ENCODE assay signal across 9 cellular contexts in genomic region chr2:17879913-17880274, GRCh38. TPM values are rescaled to one million over a fixed set of nuclear protein-coding genes. Genes with fewer than 3 reads are reported as not detected.
DNase-seq lines count a peak whose midpoint lies in the region; ATAC-seq and TF ChIP-seq lines count a peak whose summit lies in the region.
"Had no signal": no experiment of that assay in that cellular context is flagged by ENCODE, and none has a peak within 500 bp of the region (broad histone marks: within the 10 kb centered on the region; RNA-seq: fewer than 3 reads in every experiment).

No MANE protein-coding gene starts in this region.

- no peak for TF ChIP-seq CTCF in HFF-Myc (IDR thresholded peaks at IDR 0.05; ENCODE audit: low read depth, low read length, missing control alignments)
- no peak for TF ChIP-seq CTCF in sigmoid colon (IDR thresholded peaks at IDR 0.05)

- H3K4me3 ChIP-seq in HFF-Myc (replicated peaks; ENCODE audit: low read depth, low read length) = peak overlapping the region; percentile 43
- H3K4me3 ChIP-seq in iPS-18a (ENCODE audit: low read length) = peak overlapping the region; percentile 80
- peak overlapping the region in 3 of 4 donors; percentile 66 to 88 (median 72) for H3K4me3 ChIP-seq in sigmoid colon

- H3K4me3 Mint-ChIP-seq in T-helper 17 cell = peak overlapping the region; percentile 84

- WGBS in sigmoid colon, 2 donors = 9 to 29% methylated on average over 9 of the region's 9 CpGs

- peaks cover 6% of the 10 kb centered on the region for H3K4me1 ChIP-seq in iPS-18a (ENCODE audit: control insufficient read depth, low read depth, low read length)
- H3K4me1 ChIP-seq in sigmoid colon = peaks cover 0 to 23% (median 22%) of the 10 kb centered on the region in 4 donors

- DNase-seq in HFF-Myc (ENCODE audit: extremely low read depth, low read depth) (no peak), T-helper 17 cell (no peak), sigmoid colon (no peak), NCI-H1417 (lab: John Stamatoyannopoulos, UW) (no peak), NK-92 (lab: John Stamatoyannopoulos, UW; ENCODE audit: unreplicated experiment) (no peak), RKO (ENCODE audit: low spot score) (no peak), retina (no peak)
- DNase-seq: NCI-H1436 had no signal

- H3K9me3 ChIP-seq in T-helper 17 cell (ENCODE audit: control insufficient read depth, low read length, poor library complexity, severe bottlenecking) (no peaks in the 10 kb centered on the region), iPS-18a (ENCODE audit: control insufficient read depth, low read depth, low read length) (no peaks in the 10 kb centered on the region), sigmoid colon (no peaks in the 10 kb centered on the region)

- H3K36me3 ChIP-seq in iPS-18a (ENCODE audit: control insufficient read depth, low read depth, low read length) (no peaks in the 10 kb centered on the region), sigmoid colon (no peaks in the 10 kb centered on the region)

- no peak for TF ChIP-seq POLR2A in sigmoid colon (IDR thresholded peaks at IDR 0.05)

- H3K27me3 ChIP-seq in iPS-18a (ENCODE audit: control insufficient read depth, insufficient read depth, low read length) (peaks cover 39% of the 10 kb centered on the region), sigmoid colon (peaks cover 0 to 7% (median 0%) of the 10 kb centered on the region in 3 donors)

- H3K27ac ChIP-seq in iPS-18a (ENCODE audit: low read length) = no peak overlapping the region
- H3K27ac ChIP-seq in sigmoid colon = peak overlapping the region in 1 of 4 donors; percentile 79

- peaks cover 61% of the 10 kb centered on the region for H3K27me3 Mint-ChIP-seq in T-helper 17 cell

- no peak for ATAC-seq in T-helper 17 cell

- TF ChIP-seq EP300 in sigmoid colon (IDR thresholded peaks at IDR 0.05) = no peak

- peak overlapping the region; percentile 53 for H3K9ac ChIP-seq in iPS-18a (ENCODE audit: low read length)

- intact Hi-C loops in sigmoid colon (cut with DNase I) = loop anchor here (2.0 to 5.0 kb wide), 3 partner anchors 97 to 267 kb away; partner anchors contain the start of gene SMC6

- H3K27ac Mint-ChIP-seq in T-helper 17 cell = no peak overlapping the region

- peaks cover 11% of the 10 kb centered on the region for H3K4me1 Mint-ChIP-seq in T-helper 17 cell

- H3K36me3 Mint-ChIP-seq in T-helper 17 cell (ENCODE audit: low read depth) = peaks cover 2% of the 10 kb centered on the region

RNA-seq across cellular contexts. Expression of gene KCNS3, which starts 1.4 kb away (rescaled TPM):
- not detected for total RNA-seq in T-helper 17 cell
- total RNA-seq in sigmoid colon = 10 to 100 TPM; 13.2 to 96.3 (median 24.5) TPM
- polyA plus RNA-seq in sigmoid colon = 10 to 100 TPM in 2 of 3 donors, 1 to 10 TPM in 1; 4.2 to 16.2 (median 13.9) TPM

Comparison
In these comparisons a context has a peak if more than half of its experiments do, and no peak if none do; other contexts are left out.
1. RNA of gene KCNS3, which starts 1.4 kb away (total RNA-seq): 13.2 to 96.3 TPM in sigmoid colon; not detected in T-helper 17 cell; every median in the first group is over 10 times any median in the second.
2. Peak in every context shown above with its lines, with median percentiles within 50 percentile points of each other: H3K4me3 ChIP-seq.